Comparison of ENCODE assay signal across 18 cellular contexts in the genomic region with DNA sequence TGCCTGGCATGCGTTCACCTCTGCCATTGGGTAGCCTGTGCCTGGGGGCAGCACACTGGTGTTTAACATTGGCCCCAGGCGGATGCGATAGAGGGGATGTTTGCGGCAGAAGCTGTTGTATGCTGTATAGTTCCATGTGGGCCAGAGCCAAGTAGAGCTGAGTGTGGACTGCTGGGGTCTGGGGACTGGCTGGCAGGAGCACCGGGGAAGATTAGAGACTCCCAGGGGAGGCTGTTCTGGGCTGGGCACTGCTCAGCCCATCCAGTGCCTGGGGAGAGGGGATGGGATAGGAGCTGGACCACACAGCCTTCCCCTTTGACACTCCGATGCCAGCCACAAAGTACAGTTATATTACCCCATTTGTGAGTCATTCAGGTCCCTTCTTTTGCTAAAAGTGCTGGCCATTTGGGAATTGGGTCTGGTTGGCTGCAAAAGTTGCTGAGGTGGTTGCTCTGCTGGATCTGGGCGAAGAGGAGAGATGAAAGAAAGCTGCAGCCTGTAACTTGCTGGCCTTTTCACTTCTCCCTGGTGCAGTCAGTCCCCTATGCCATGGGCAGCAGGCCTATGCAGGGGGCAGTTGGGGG.
DNase-seq lines count a peak whose midpoint lies in the region; ATAC-seq lines count a peak whose summit lies in the region.
"Had no signal": no experiment of that assay in that cellular context is flagged by ENCODE, and none has a peak within 500 bp of the region (broad histone marks: within the 10 kb centered on the region; RNA-seq: fewer than 3 reads in every experiment).

No MANE protein-coding gene starts in this region.

- ATAC-seq in HG03442 (IDR thresholded peaks at IDR 0.05; ENCODE audit: unreplicated experiment), result no peak
- ATAC-seq: activated naive CD4-positive, alpha-beta T cell treated with anti-CD3 and anti-CD28 coated beads, Interleukin-2, amount 50 U/mL, for 72 hours; K562; left colon had no signal

- no peak overlapping the region for H2BK5ac ChIP-seq in mesenchymal stem cell (ENCODE audit: low read depth, low read length, poor library complexity, severe bottlenecking)

- peak overlapping the region; percentile 97 for H3K27ac ChIP-seq in cingulate gyrus (ENCODE audit: low read depth, low read length)
- no peak overlapping the region for H3K27ac ChIP-seq in mesenchymal stem cell (ENCODE audit: low read length, poor library complexity, severe bottlenecking)
- H3K27ac ChIP-seq in subcutaneous abdominal adipose tissue (ENCODE audit: low read depth, low read length), result peak overlapping the region; percentile 57
- H3K27ac ChIP-seq: 22Rv1, thyroid gland had no signal

- H2AFZ ChIP-seq in mesenchymal stem cell (ENCODE audit: low read depth, low read length), result no peak overlapping the region

- H3K4me1 ChIP-seq in mesenchymal stem cell (ENCODE audit: control insufficient read depth, insufficient read depth, low read depth, low read length) (peaks cover 9% of the 10 kb centered on the region), subcutaneous abdominal adipose tissue (ENCODE audit: control insufficient read depth in 5 of 5, insufficient read depth in 5 of 5, low read length in 5 of 5) (peaks cover 5 to 63% (median 46%) of the 10 kb centered on the region in 5 donors)

- H3K27me3 ChIP-seq in mesenchymal stem cell (ENCODE audit: control insufficient read depth in 1 of 2, insufficient read depth in 1 of 2, low read length in 2 of 2) (peaks cover 0 to 12% of the 10 kb centered on the region in 2 experiments), subcutaneous abdominal adipose tissue (ENCODE audit: control insufficient read depth in 5 of 5, insufficient read depth in 4 of 5, low read length in 5 of 5) (no peaks in the 10 kb centered on the region)
- H3K27me3 ChIP-seq: thyroid gland had no signal

- H2BK120ac ChIP-seq in mesenchymal stem cell (ENCODE audit: low read depth, low read length), result no peak overlapping the region

- peak overlapping the region in 1 of 2 experiments; percentile 24 for H3K18ac ChIP-seq in mesenchymal stem cell (ENCODE audit: low read depth in 1 of 2, low read length in 2 of 2)

- H3K4me3 ChIP-seq in mesenchymal stem cell (ENCODE audit: insufficient read depth in 1 of 2, low read depth in 1 of 2, low read length in 2 of 2), result no peak overlapping the region
- H3K4me3 ChIP-seq in subcutaneous abdominal adipose tissue (ENCODE audit: low read depth in 1 of 5, low read length in 5 of 5), result peak overlapping the region; percentile 12 to 49 (median 42)
- H3K4me3 ChIP-seq: K562, thyroid gland had no signal

- H3K9ac ChIP-seq in mesenchymal stem cell (ENCODE audit: low read length), result no peak overlapping the region
- no peak overlapping the region for H3K9ac ChIP-seq in subcutaneous abdominal adipose tissue (ENCODE audit: low read length in 5 of 5)

- H3K14ac ChIP-seq in mesenchymal stem cell (ENCODE audit: low read length in 2 of 2), result peak overlapping the region in 1 of 2 experiments; percentile 78

- WGBS in mesenchymal stem cell, result 88% methylated on average over 6 of the region's 7 CpGs

- H3K4ac ChIP-seq in mesenchymal stem cell (ENCODE audit: low read depth in 1 of 2, low read length in 2 of 2), result peak overlapping the region in 1 of 2 experiments; percentile 17

- no peaks in the 10 kb centered on the region for H3K9me3 ChIP-seq in mesenchymal stem cell (ENCODE audit: control insufficient read depth, low read length)
- no peaks in the 10 kb centered on the region for H3K9me3 ChIP-seq in subcutaneous abdominal adipose tissue (ENCODE audit: control insufficient read depth in 5 of 5, low read length in 5 of 5)
- H3K9me3 ChIP-seq: thyroid gland had no signal

- H3K36me3 ChIP-seq in mesenchymal stem cell (ENCODE audit: control insufficient read depth in 1 of 2, insufficient read depth in 2 of 2, low read depth in 1 of 2, low read length in 2 of 2) (peaks cover 0 to 34% of the 10 kb centered on the region in 2 experiments), subcutaneous abdominal adipose tissue (ENCODE audit: control insufficient read depth in 5 of 5, insufficient read depth in 5 of 5, low read length in 5 of 5) (peaks cover 0 to 65% (median 33%) of the 10 kb centered on the region in 5 donors)
- H3K36me3 ChIP-seq: thyroid gland had no signal

- H4K8ac ChIP-seq in mesenchymal stem cell (ENCODE audit: low read length), result no peak overlapping the region

- DNase-seq in NCI-H446 treated with DMSO at 0.1 percent for 48 hours (lab: John Stamatoyannopoulos, UW) (peak; percentile 60), NCI-H446 (lab: John Stamatoyannopoulos, UW) (no peak), mesenchymal stem cell (no peak), cerebellum (ENCODE audit: low spot score) (no peak)
- no peak for DNase-seq in activated T-cell treated with anti-CD3 and anti-CD28 coated beads, Interleukin-2, amount 50 U/mL, for 1 hour
- DNase-seq: activated CD4-positive, alpha-beta T cell treated with anti-CD3 and anti-CD28 coated beads for 48 hours; CD4-positive, CD25-positive, alpha-beta regulatory T cell; DMS79 treated with DMSO at 0.1 percent for 48 hours; NCI-H1105; NCI-H226; thyroid gland had no signal

- H3K4me2 ChIP-seq in mesenchymal stem cell (ENCODE audit: low read length, poor library complexity, severe bottlenecking), result no peak overlapping the region

- no peak overlapping the region for H3K23ac ChIP-seq in mesenchymal stem cell (ENCODE audit: low read length in 2 of 2)

- H2BK12ac ChIP-seq in mesenchymal stem cell (ENCODE audit: low read length in 2 of 2), result peak overlapping the region in 1 of 2 experiments; percentile 46

- no peak overlapping the region for H2AK5ac ChIP-seq in mesenchymal stem cell (ENCODE audit: low read length, severe bottlenecking)

- H4K91ac ChIP-seq in mesenchymal stem cell (ENCODE audit: low read length), result peak overlapping the region; percentile 6

- H3K79me1 ChIP-seq in mesenchymal stem cell (replicated peaks; ENCODE audit: low read length, poor library complexity, severe bottlenecking), result peaks cover 2% of the 10 kb centered on the region

- H2BK15ac ChIP-seq in mesenchymal stem cell (ENCODE audit: low read depth, poor library complexity, severe bottlenecking), result no peak overlapping the region

Comparison
In these comparisons a context has a peak if more than half of its experiments do, and no peak if none do; other contexts are left out.
1. H3K4me3 ChIP-seq: peak in subcutaneous abdominal adipose tissue (5 of 5); none in mesenchymal stem cell (0 of 2).